ENCODE assay signal across 8 cellular contexts in genomic region chr18:23690505-23691068, GRCh38. TPM values are rescaled to one million over a fixed set of nuclear protein-coding genes. Genes with fewer than 3 reads are reported as not detected.
DNase-seq lines count a peak whose midpoint lies in the region; ATAC-seq and TF ChIP-seq lines count a peak whose summit lies in the region.

No MANE protein-coding gene starts in this region.

- no peaks in the 10 kb centered on the region for H3K9me3 Mint-ChIP-seq in endodermal cell
- no peaks in the 10 kb centered on the region for H3K9me3 Mint-ChIP-seq in progenitor cell of endocrine pancreas (ENCODE audit: low read depth)

- no peak overlapping the region for H3K9ac ChIP-seq in endodermal cell (ENCODE audit: extremely low read depth, low read length, poor library complexity, severe bottlenecking)

- H3K36me3 Mint-ChIP-seq in endodermal cell (ENCODE audit: low read depth) (no peaks in the 10 kb centered on the region), progenitor cell of endocrine pancreas (ENCODE audit: insufficient read depth) (no peaks in the 10 kb centered on the region)

- DNase-seq in D341Med (ENCODE audit: low spot score) (peak; percentile 48), MG63 (no peak), endodermal cell (peak; percentile 62), progenitor cell of endocrine pancreas (ENCODE audit: low spot score, unreplicated experiment) (no peak), lower leg skin (ENCODE audit: low spot score in 2 of 2) (no peak), medulla oblongata (ENCODE audit: extremely low spot score) (no peak), T-helper 1 cell (no peak)

- peaks cover 40% of the 10 kb centered on the region for H3K27me3 Mint-ChIP-seq in endodermal cell (ENCODE audit: insufficient read depth)
- peaks cover 46% of the 10 kb centered on the region for H3K27me3 Mint-ChIP-seq in progenitor cell of endocrine pancreas

- H3K36me3 ChIP-seq in MG63 = peaks cover 14% of the 10 kb centered on the region
- H3K36me3 ChIP-seq in endodermal cell (ENCODE audit: control insufficient read depth, insufficient read depth, low read length) = no peaks in the 10 kb centered on the region

- H3K9me3 ChIP-seq in MG63 (no peaks in the 10 kb centered on the region), endodermal cell (ENCODE audit: control insufficient read depth, low read length) (no peaks in the 10 kb centered on the region)

- H3K4me3 ChIP-seq in MG63 (peak overlapping the region; percentile 63), endodermal cell (ENCODE audit: low read length) (peak overlapping the region; percentile 72), lower leg skin (ENCODE audit: low read depth, poor library complexity, severe bottlenecking) (no peak overlapping the region)

- ATAC-seq in GM19351 (IDR thresholded peaks at IDR 0.05; ENCODE audit: unreplicated experiment) = no peak

- TF ChIP-seq CTCF in endodermal cell (conservative IDR thresholded peaks at IDR 0.05) = no peak
- TF ChIP-seq CTCF in progenitor cell of endocrine pancreas (IDR thresholded peaks at IDR 0.05; ENCODE audit: unreplicated experiment) = no peak
- no peak for TF ChIP-seq CTCF in lower leg skin (IDR thresholded peaks at IDR 0.05)

- WGBS in endodermal cell (ENCODE audit: insufficient coverage in 1 of 2, insufficient read length in 1 of 2), 2 experiments = 51 to 59% methylated on average over 12 to 16 of the region's 21 CpGs
- 43 to 52% methylated on average over 21 of the region's 21 CpGs for WGBS in lower leg skin, 2 donors

- no peak overlapping the region for H3K27ac ChIP-seq in endodermal cell (ENCODE audit: low read depth, low read length)

- H3K27me3 ChIP-seq in MG63 (no peaks in the 10 kb centered on the region), endodermal cell (ENCODE audit: control insufficient read depth, insufficient read depth, low read length, poor library complexity, severe bottlenecking) (peaks cover 48% of the 10 kb centered on the region)

- no peak for TF ChIP-seq POLR2A in lower leg skin (IDR thresholded peaks at IDR 0.05)

- H3K4me3 Mint-ChIP-seq in endodermal cell (peak overlapping the region; percentile 50), progenitor cell of endocrine pancreas (ENCODE audit: low read depth) (peak overlapping the region; percentile 43)

- H3K4me1 Mint-ChIP-seq in endodermal cell (peaks cover 18% of the 10 kb centered on the region), progenitor cell of endocrine pancreas (ENCODE audit: low read depth) (peaks cover 7% of the 10 kb centered on the region)

- no peak overlapping the region for H3K27ac Mint-ChIP-seq in endodermal cell
- H3K27ac Mint-ChIP-seq in progenitor cell of endocrine pancreas = no peak overlapping the region

- intact Hi-C loops in lower leg skin (cut with DNase I; ENCODE audit: low total_unique reads) = no loop called here

- no peaks in the 10 kb centered on the region for H3K4me1 ChIP-seq in endodermal cell (ENCODE audit: control insufficient read depth, insufficient read depth, low read length)

RNA-seq across cellular contexts. Expression of gene LAMA3, which starts 1.3 kb away (rescaled TPM):
- 6.4 and 16.0 TPM in 2 replicates for total RNA-seq in MG63 (2014; rRNA removed; shearing (Covaris generic); ENCODE audit: low replicate concordance)
- total RNA-seq in endodermal cell (1 to 10 TPM in 1 of 2 donors, under 1 TPM in 1; 0.58 to 1.3 TPM), progenitor cell of endocrine pancreas (0.84 and 1.2 TPM in 2 replicates), lower leg skin (100 to 1,000 TPM; 155 to 456 (median 173) TPM)
- 0.28 TPM for polyA plus RNA-seq in endodermal cell (2013, experiment 1 of 2)
- 0.33 TPM for polyA plus RNA-seq in endodermal cell (2013, experiment 2 of 2)

RNA-seq across cellular contexts. Expression of gene ANKRD29, which starts 27.9 kb away (rescaled TPM):
- total RNA-seq in MG63 (2014; rRNA removed; shearing (Covaris generic); ENCODE audit: low replicate concordance) = 10.3 and 12.3 TPM in 2 replicates
- under 1 TPM; 0.44 to 0.73 TPM for total RNA-seq in endodermal cell
- 1.2 TPM for polyA plus RNA-seq in endodermal cell (2013, experiment 1 of 2)
- polyA plus RNA-seq in endodermal cell (2013, experiment 2 of 2) = 2.2 TPM
- 0.36 and 0.41 TPM in 2 replicates for total RNA-seq in progenitor cell of endocrine pancreas
- total RNA-seq in lower leg skin = 1 to 10 TPM in 3 of 4 donors, under 1 TPM in 1; 0.99 to 4.4 (median 1.8) TPM

Comparison
In these comparisons a context has a peak if more than half of its experiments do, and no peak if none do; other contexts are left out.
1. DNase-seq: peak in D341Med (single experiment) and endodermal cell (single experiment); none in MG63 (single experiment), progenitor cell of endocrine pancreas (single experiment), lower leg skin (0 of 2), medulla oblongata (single experiment) and T-helper 1 cell (0 of 5).